ENCODE assay signal across 9 cellular contexts in genomic region chr1:223831755-223832636, GRCh38. TPM values are rescaled to one million over a fixed set of nuclear protein-coding genes. Genes with fewer than 3 reads are reported as not detected.
DNase-seq lines count a peak whose midpoint lies in the region; TF ChIP-seq lines count a peak whose summit lies in the region.
"Had no signal": no experiment of that assay in that cellular context is flagged by ENCODE, and none has a peak within 500 bp of the region (broad histone marks: within the 10 kb centered on the region; RNA-seq: fewer than 3 reads in every experiment).

No MANE protein-coding gene starts in this region.

- H3K36me3 ChIP-seq in neutrophil (no peaks in the 10 kb centered on the region), neural progenitor cell (no peaks in the 10 kb centered on the region), Karpas-422 (ENCODE audit: insufficient read depth, low read length) (no peaks in the 10 kb centered on the region)

- no peaks in the 10 kb centered on the region for H3K9me2 ChIP-seq in Karpas-422 (replicated peaks; ENCODE audit: insufficient read depth, low read length)

- no peaks in the 10 kb centered on the region for H3K9me3 ChIP-seq in neutrophil
- no peaks in the 10 kb centered on the region for H3K9me3 ChIP-seq in neural progenitor cell (ENCODE audit: low read depth)
- no peaks in the 10 kb centered on the region for H3K9me3 ChIP-seq in Karpas-422 (ENCODE audit: low read length)

- H3K4me2 ChIP-seq in neural progenitor cell (no peak overlapping the region), Karpas-422 (ENCODE audit: low read depth, low read length, poor library complexity, severe bottlenecking) (no peak overlapping the region)

- DNase-seq in NCI-H2171 treated with DMSO at 0.1 percent for 48 hours (lab: John Stamatoyannopoulos, UW), result peak; percentile 8
- no peak for DNase-seq in NCI-H2171 (lab: John Stamatoyannopoulos, UW)
- peak; percentile 76 for DNase-seq in OCI-M1 (lab: John Stamatoyannopoulos, UW)
- DNase-seq in neural progenitor cell (ENCODE audit: low spot score), result no peak
- DNase-seq in GM10248 (ENCODE audit: extremely low spot score), result no peak
- no peak for DNase-seq in Karpas-422

- H3K27me3 Mint-ChIP-seq in dendritic cell treated with granulocyte-macrophage colony-stimulating factor and Interleukin-4, amounts not matched to agents 40 ng/mL and 50 ng/mL, for 4 days, result no peaks in the 10 kb centered on the region
- no peaks in the 10 kb centered on the region for H3K27me3 Mint-ChIP-seq in neural progenitor cell (ENCODE audit: insufficient read depth, low read depth)

- H4K20me1 ChIP-seq in neural progenitor cell (ENCODE audit: low read depth), result peaks cover 93% of the 10 kb centered on the region
- H4K20me1 ChIP-seq in Karpas-422 (ENCODE audit: insufficient read depth, low read depth, low read length), result no peaks in the 10 kb centered on the region

- intact Hi-C loops in dendritic cell treated with granulocyte-macrophage colony-stimulating factor and Interleukin-4, amounts not matched to agents 40 ng/mL and 50 ng/mL, for 4 days (cut with micrococcal nuclease), result loop anchor here (2.0 kb wide), 1 partner anchor 13 kb away; the partner anchor contains the start of gene TP53BP2

- peaks cover 79 to 80% of the 10 kb centered on the region in 2 experiments for H3K4me1 ChIP-seq in neutrophil (ENCODE audit: control insufficient read depth in 1 of 2, insufficient read depth in 1 of 2, low read depth in 1 of 2, low read length in 1 of 2)
- peaks cover 7% of the 10 kb centered on the region for H3K4me1 ChIP-seq in neural progenitor cell
- H3K4me1 ChIP-seq in Karpas-422 (ENCODE audit: low read length), result no peaks in the 10 kb centered on the region

- peak overlapping the region; percentile 65 for H3K4me3 Mint-ChIP-seq in dendritic cell treated with granulocyte-macrophage colony-stimulating factor and Interleukin-4, amounts not matched to agents 40 ng/mL and 50 ng/mL, for 4 days
- no peak overlapping the region for H3K4me3 Mint-ChIP-seq in neural progenitor cell

- POLR2A ChIA-PET in GM10248 (lab: Yijun Ruan, JAX), result no interaction called here

- H2AFZ ChIP-seq in neural progenitor cell (replicated peaks) (no peak overlapping the region), Karpas-422 (ENCODE audit: low read length) (no peak overlapping the region)

- CTCF ChIA-PET in GM10248 (lab: Yijun Ruan, JAX), result interaction anchor here (1.0 to 1.7 kb wide), 4 partner anchors 9 to 21 kb away, joined by 3 to 8 read pairs (median 4); no protein-coding TSS in a partner anchor

- no peaks in the 10 kb centered on the region for H3K27me3 ChIP-seq in neutrophil
- H3K27me3 ChIP-seq in neural progenitor cell, result no peaks in the 10 kb centered on the region
- H3K27me3 ChIP-seq in Karpas-422 (ENCODE audit: low read length), result no peaks in the 10 kb centered on the region

- H3K27ac ChIP-seq in neutrophil, result peak overlapping the region; percentile 72
- no peak overlapping the region for H3K27ac ChIP-seq in neural progenitor cell
- no peak overlapping the region for H3K27ac ChIP-seq in Karpas-422 (ENCODE audit: low read length)
- H3K27ac ChIP-seq: 22Rv1 had no signal

- H3K9ac ChIP-seq in neural progenitor cell, result no peak overlapping the region
- H3K9ac ChIP-seq in Karpas-422 (ENCODE audit: low read length), result no peak overlapping the region

- H3K79me2 ChIP-seq in neural progenitor cell (ENCODE audit: low read depth), result peaks cover 100% of the 10 kb centered on the region
- no peaks in the 10 kb centered on the region for H3K79me2 ChIP-seq in Karpas-422 (ENCODE audit: low read length)

- no peak overlapping the region for H3K4me3 ChIP-seq in neutrophil (ENCODE audit: low read depth in 1 of 2, low read length in 1 of 2)
- H3K4me3 ChIP-seq in neural progenitor cell, result no peak overlapping the region
- H3K4me3 ChIP-seq in Karpas-422 (ENCODE audit: low read length), result no peak overlapping the region

- TF ChIP-seq CTCF in neutrophil (IDR thresholded peaks at IDR 0.05) (no peak), neural progenitor cell (IDR thresholded peaks at IDR 0.05) (no peak), GM10248 (IDR thresholded peaks at IDR 0.05; ENCODE audit: control extremely low read depth, extremely low read depth, low read depth, missing control alignments) (no peak)

- peaks cover 21% of the 10 kb centered on the region for H3K4me1 Mint-ChIP-seq in dendritic cell treated with granulocyte-macrophage colony-stimulating factor and Interleukin-4, amounts not matched to agents 40 ng/mL and 50 ng/mL, for 4 days (ENCODE audit: low read depth)
- H3K4me1 Mint-ChIP-seq in neural progenitor cell, result peaks cover 10% of the 10 kb centered on the region

- H3K36me3 Mint-ChIP-seq in dendritic cell treated with granulocyte-macrophage colony-stimulating factor and Interleukin-4, amounts not matched to agents 40 ng/mL and 50 ng/mL, for 4 days (ENCODE audit: low read depth), result peaks cover 6% of the 10 kb centered on the region
- H3K36me3 Mint-ChIP-seq in neural progenitor cell, result peaks cover 1% of the 10 kb centered on the region

- no peaks in the 10 kb centered on the region for H3F3A ChIP-seq in neural progenitor cell (ENCODE audit: low read depth)

- H3K27ac Mint-ChIP-seq in dendritic cell treated with granulocyte-macrophage colony-stimulating factor and Interleukin-4, amounts not matched to agents 40 ng/mL and 50 ng/mL, for 4 days, result peak overlapping the region; percentile 89
- no peak overlapping the region for H3K27ac Mint-ChIP-seq in neural progenitor cell

- H3K9me3 Mint-ChIP-seq in dendritic cell treated with granulocyte-macrophage colony-stimulating factor and Interleukin-4, amounts not matched to agents 40 ng/mL and 50 ng/mL, for 4 days, result no peaks in the 10 kb centered on the region
- no peaks in the 10 kb centered on the region for H3K9me3 Mint-ChIP-seq in neural progenitor cell

RNA-seq across cellular contexts. Expression of gene TP53BP2, which starts 13.8 kb away (rescaled TPM):
- total RNA-seq in neural progenitor cell (ENCODE audit: low replicate concordance), result 52.6 and 56.3 TPM in 2 replicates
- 0.72 and 1.5 TPM in 2 replicates for total RNA-seq in Karpas-422 (2014; rRNA removed; shearing (Covaris generic); ENCODE audit: low replicate concordance)

Comparison
In these comparisons a context has a peak if more than half of its experiments do, and no peak if none do; other contexts are left out.
1. DNase-seq: peak in NCI-H2171 treated with DMSO at 0.1 percent for 48 hours (single experiment) and OCI-M1 (single experiment); none in NCI-H2171 (single experiment), neural progenitor cell (single experiment), GM10248 (single experiment) and Karpas-422 (single experiment).
2. RNA of gene TP53BP2, which starts 13.8 kb away (total RNA-seq): 52.6 to 56.3 TPM in neural progenitor cell; 0.72 to 1.5 TPM in Karpas-422; every median in the first group is over 10 times any median in the second.